2 cellular contexts compared by ENCODE assay signal in the genomic region with DNA sequence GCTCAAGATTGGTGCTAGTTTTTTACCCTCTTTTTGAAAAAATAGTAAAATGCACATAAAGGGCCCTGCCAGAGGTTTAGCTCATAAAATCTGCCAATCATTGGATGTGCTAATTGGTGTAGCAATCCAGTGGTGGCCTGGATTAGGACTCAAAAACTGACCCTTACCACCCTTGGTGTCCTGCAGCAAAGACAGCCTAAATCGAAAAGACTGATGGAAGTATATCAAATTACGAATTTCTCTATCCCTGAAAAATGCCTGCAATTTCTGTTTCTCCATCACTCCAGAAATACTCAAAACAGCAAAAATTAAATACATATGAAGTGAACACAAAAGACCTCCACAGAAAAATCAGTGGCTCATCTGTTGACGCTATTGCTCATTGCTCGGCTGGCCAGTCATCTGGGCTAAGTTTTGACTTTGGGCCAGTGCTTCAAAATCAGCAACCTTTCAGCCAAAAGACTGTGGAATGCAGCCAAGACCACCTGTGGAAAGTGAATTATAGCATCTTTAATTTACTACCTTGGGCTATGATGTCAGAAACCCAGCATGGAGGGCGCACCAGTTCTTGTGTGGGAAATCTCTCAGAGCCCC.
TF ChIP-seq lines count a peak whose summit lies in the region.

No MANE protein-coding gene starts in this region.

TF ChIP-seq in SK-N-SH, 30 proteins besides CTCF, POLR2A, EP300 and RAD21 (continued from another document):
- TF ChIP-seq JUND (IDR thresholded peaks at IDR 0.05), result peak; percentile 29; the same call in 1 of the 2 replicates
- TF ChIP-seq POLR2AphosphoS5 (IDR thresholded peaks at IDR 0.05; ENCODE audit: low read depth, low read length), result peak; percentile 15; the same call in 1 of the 2 replicates
- TF ChIP-seq NFIC (IDR thresholded peaks at IDR 0.05; ENCODE audit: borderline replicate concordance), result peak; percentile 79
- TF ChIP-seq GATA2 (CRISPR knock-in tag; IDR thresholded peaks at IDR 0.05), result no peak
- TF ChIP-seq FOSL2 (IDR thresholded peaks at IDR 0.05; ENCODE audit: borderline replicate concordance, low read depth), result peak; percentile 49; the same call in 1 of the 2 replicates
- TF ChIP-seq TCF12 (IDR thresholded peaks at IDR 0.05), result peak; percentile 87
- no peak for TF ChIP-seq SMC3 (IDR thresholded peaks at IDR 0.05; ENCODE audit: low read depth, low read length)
- TF ChIP-seq TAF1 (IDR thresholded peaks at IDR 0.05; ENCODE audit: borderline replicate concordance, low read depth, low read length), result no peak
- TF ChIP-seq, protein P1, sequence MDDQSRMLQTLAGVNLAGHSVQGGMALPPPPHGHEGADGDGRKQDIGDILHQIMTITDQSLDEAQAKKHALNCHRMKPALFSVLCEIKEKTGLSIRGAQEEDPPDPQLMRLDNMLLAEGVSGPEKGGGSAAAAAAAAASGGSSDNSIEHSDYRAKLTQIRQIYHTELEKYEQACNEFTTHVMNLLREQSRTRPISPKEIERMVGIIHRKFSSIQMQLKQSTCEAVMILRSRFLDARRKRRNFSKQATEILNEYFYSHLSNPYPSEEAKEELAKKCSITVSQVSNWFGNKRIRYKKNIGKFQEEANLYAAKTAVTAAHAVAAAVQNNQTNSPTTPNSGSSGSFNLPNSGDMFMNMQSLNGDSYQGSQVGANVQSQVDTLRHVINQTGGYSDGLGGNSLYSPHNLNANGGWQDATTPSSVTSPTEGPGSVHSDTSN (IDR thresholded peaks at IDR 0.05), result peak; percentile 68
- no peak for TF ChIP-seq NRF1 (IDR thresholded peaks at IDR 0.05; ENCODE audit: low read depth, low read length)
- TF ChIP-seq SIN3A (IDR thresholded peaks at IDR 0.05; ENCODE audit: borderline replicate concordance, low read depth, low read length), result 0 out of 2 replicates have a peak, but pooled peaks have one; percentile 23

TF ChIP-seq in WTC11, 78 proteins besides CTCF, POLR2A, EP300 and RAD21 (continued from another document):
- TF ChIP-seq ZNF281 (CRISPR knock-in tag; IDR thresholded peaks at IDR 0.05) (no peak), NR3C1 (CRISPR knock-in tag; conservative IDR thresholded peaks at IDR 0.05; ENCODE audit: low read depth) (no peak), CDX4 (CRISPR knock-in tag; IDR thresholded peaks at IDR 0.05; ENCODE audit: borderline replicate concordance) (no peak), FOXP1 (CRISPR knock-in tag; IDR thresholded peaks at IDR 0.05; ENCODE audit: borderline replicate concordance) (no peak), ZNF232 (CRISPR knock-in tag; IDR thresholded peaks at IDR 0.05) (no peak), PREB (CRISPR knock-in tag; IDR thresholded peaks at IDR 0.05; ENCODE audit: borderline replicate concordance) (no peak), ZNF219 (CRISPR knock-in tag; IDR thresholded peaks at IDR 0.05; ENCODE audit: borderline replicate concordance) (no peak)
- TF ChIP-seq, protein P2, sequence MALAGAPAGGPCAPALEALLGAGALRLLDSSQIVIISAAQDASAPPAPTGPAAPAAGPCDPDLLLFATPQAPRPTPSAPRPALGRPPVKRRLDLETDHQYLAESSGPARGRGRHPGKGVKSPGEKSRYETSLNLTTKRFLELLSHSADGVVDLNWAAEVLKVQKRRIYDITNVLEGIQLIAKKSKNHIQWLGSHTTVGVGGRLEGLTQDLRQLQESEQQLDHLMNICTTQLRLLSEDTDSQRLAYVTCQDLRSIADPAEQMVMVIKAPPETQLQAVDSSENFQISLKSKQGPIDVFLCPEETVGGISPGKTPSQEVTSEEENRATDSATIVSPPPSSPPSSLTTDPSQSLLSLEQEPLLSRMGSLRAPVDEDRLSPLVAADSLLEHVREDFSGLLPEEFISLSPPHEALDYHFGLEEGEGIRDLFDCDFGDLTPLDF (CRISPR knock-in tag; IDR thresholded peaks at IDR 0.05), result no peak
